ENCODE assay signal across 13 cellular contexts in the genomic region with DNA sequence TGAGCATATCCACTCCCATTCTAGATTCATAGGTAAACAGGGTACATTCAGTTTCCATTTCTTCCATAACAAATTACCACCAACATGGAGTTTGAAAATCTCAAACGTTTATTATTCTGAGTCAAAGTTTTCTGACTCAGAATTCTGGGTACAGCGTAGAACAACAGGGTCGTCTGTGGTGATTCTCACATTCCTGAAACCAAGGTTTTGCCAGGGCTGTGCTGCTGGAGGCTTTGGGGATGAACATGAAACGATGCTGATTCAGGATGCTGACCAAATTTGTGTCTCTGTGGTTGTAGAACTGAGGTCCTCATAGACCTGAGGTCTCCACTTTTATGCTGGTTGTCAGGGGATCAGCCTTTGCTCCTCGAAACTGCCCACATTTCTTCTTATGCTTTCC.
"Had no signal": no experiment of that assay in that cellular context is flagged by ENCODE, and none has a peak within 500 bp of the region (broad histone marks: within the 10 kb centered on the region; RNA-seq: fewer than 3 reads in every experiment).

No MANE protein-coding gene starts in this region.

- H3K4me1 ChIP-seq: gastrocnemius medialis, vagina had no signal

- H3K36me3 ChIP-seq: gastrocnemius medialis, tibial nerve, vagina had no signal

- H3K27ac ChIP-seq: coronary artery, gastrocnemius medialis, tibial nerve, vagina had no signal

- H3K4me3 ChIP-seq: coronary artery, gastrocnemius medialis, tibial nerve, vagina had no signal

- DNase-seq: activated CD4-positive, alpha-beta T cell treated with anti-CD3 and anti-CD28 coated beads, Interleukin-2, amount 50 U/mL, for 1 hour; activated CD4-positive, CD25-positive, alpha-beta regulatory T cell; activated naive CD8-positive, alpha-beta T cell treated with anti-CD3 and anti-CD28 coated beads, Interleukin-2, amount 10 ng/mL, durations not matched to agents 7 days and 5 days; activated T-cell treated with anti-CD3 and anti-CD28 coated beads, Interleukin-2, amount 50 U/mL, for 24 hours; aorta; caudate nucleus; effector memory CD4-positive, alpha-beta T cell; gastrocnemius medialis; retina; small intestine had no signal

- H3K27me3 ChIP-seq: gastrocnemius medialis, tibial nerve, vagina had no signal

- H3K9me3 ChIP-seq: gastrocnemius medialis, tibial nerve, vagina had no signal
